ENCODE assay signal across 15 cellular contexts in the genomic region with DNA sequence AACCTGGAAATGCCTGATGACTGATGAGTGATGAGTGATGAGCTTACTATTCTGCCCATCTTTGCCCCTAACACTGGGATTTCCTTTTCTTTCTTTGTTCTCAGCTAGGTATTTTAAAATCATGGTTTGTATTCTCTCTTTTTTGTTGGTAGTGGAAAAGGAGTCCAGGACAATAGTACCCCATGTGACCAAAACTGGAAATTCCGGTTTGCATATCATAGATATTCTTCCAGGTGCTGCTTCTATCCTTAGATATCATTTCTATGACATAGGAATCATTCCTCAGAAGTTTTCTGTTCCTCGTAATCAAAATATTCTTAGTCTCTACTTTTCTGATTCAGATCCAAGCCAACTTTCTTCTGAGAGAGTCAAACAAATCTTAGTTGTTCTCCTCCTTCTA.
DNase-seq lines count a peak whose midpoint lies in the region; ATAC-seq and TF ChIP-seq lines count a peak whose summit lies in the region.
"Had no signal": no experiment of that assay in that cellular context is flagged by ENCODE, and none has a peak within 500 bp of the region (broad histone marks: within the 10 kb centered on the region; RNA-seq: fewer than 3 reads in every experiment).

No MANE protein-coding gene starts in this region.

- no peak overlapping the region for H3K27ac Mint-ChIP-seq in Caco-2 (ENCODE audit: unreplicated experiment)
- H3K27ac Mint-ChIP-seq: B cell; CD4-positive, CD25-positive, alpha-beta regulatory T cell; H9 had no signal

- no peak for TF ChIP-seq POLR2A in sigmoid colon (IDR thresholded peaks at IDR 0.05)

- intact Hi-C loops in Caco-2 (cut with micrococcal nuclease; ENCODE audit: unreplicated experiment), result no loop called here
- intact Hi-C loops in sigmoid colon (cut with DNase I), result no loop called here

- H3K9me3 Mint-ChIP-seq in Caco-2 (ENCODE audit: unreplicated experiment), result no peaks in the 10 kb centered on the region
- H3K9me3 Mint-ChIP-seq: H9 had no signal

- POLR2A ChIA-PET in Caco-2 (lab: Charles Lee), result no interaction called here

- H3K9me3 ChIP-seq in Caco-2 (no peaks in the 10 kb centered on the region), sigmoid colon (no peaks in the 10 kb centered on the region)

- WGBS in sigmoid colon, 2 donors, result 24 to 67% methylated on average over 2 of the region's 2 CpGs

- TF ChIP-seq CTCF in foreskin keratinocyte (conservative IDR thresholded peaks at IDR 0.05) (no peak), Caco-2 (IDR thresholded peaks at IDR 0.05; ENCODE audit: insufficient read depth in 1 of 2, low read depth in 1 of 2, low read length in 1 of 2, severe bottlenecking in 1 of 2, unreplicated experiment in 1 of 2) (no peak), sigmoid colon (IDR thresholded peaks at IDR 0.05) (no peak)

- no peaks in the 10 kb centered on the region for H3K4me1 Mint-ChIP-seq in Caco-2 (ENCODE audit: low read depth, unreplicated experiment)
- H3K4me1 Mint-ChIP-seq: B cell; CD4-positive, CD25-positive, alpha-beta regulatory T cell had no signal

- H3K4me3 Mint-ChIP-seq in Caco-2 (ENCODE audit: unreplicated experiment), result no peak overlapping the region
- H3K4me3 Mint-ChIP-seq: B cell; CD4-positive, CD25-positive, alpha-beta regulatory T cell; H9 had no signal

- DNase-seq in COR-L47 (lab: John Stamatoyannopoulos, UW) (peak; percentile 11), HPDE6-E6E7 (ENCODE audit: extremely low spot score) (peak; percentile 9), NCI-H748 (lab: John Stamatoyannopoulos, UW; ENCODE audit: unreplicated experiment) (peak; percentile 83), foreskin keratinocyte (peak; percentile 46 to 76), NCI-H1694 treated with DMSO at 0.1 percent for 48 hours (lab: John Stamatoyannopoulos, UW) (no peak), Caco-2 (no peak), sigmoid colon (no peak)
- DNase-seq: CD4-positive, CD25-positive, alpha-beta regulatory T cell; H9; NCI-H1105; NCI-H345; NCI-H526 treated with DMSO at 0.1 percent for 48 hours; SHP77 had no signal

- no TSS peak for BruUV-seq in Caco-2 (replicated peaks; lab: Mats Ljungman, UMichigan)

- H3K4me1 ChIP-seq in foreskin keratinocyte (peaks cover 13% of the 10 kb centered on the region), Caco-2 (no peaks in the 10 kb centered on the region; the same call in 1 of the 2 replicates), sigmoid colon (no peaks in the 10 kb centered on the region)

- H3K36me3 ChIP-seq in Caco-2 (ENCODE audit: control insufficient read depth, insufficient read depth, low read length) (no peaks in the 10 kb centered on the region), sigmoid colon (no peaks in the 10 kb centered on the region)

- H3K36me3 Mint-ChIP-seq in Caco-2 (ENCODE audit: insufficient read depth, unreplicated experiment), result no peaks in the 10 kb centered on the region
- H3K36me3 Mint-ChIP-seq: CD4-positive, CD25-positive, alpha-beta regulatory T cell had no signal

- no peak for TF ChIP-seq EP300 in sigmoid colon (IDR thresholded peaks at IDR 0.05)

- H3K4me3 ChIP-seq in Caco-2 (ENCODE audit: low read depth, low read length), result no peak overlapping the region
- no peak overlapping the region for H3K4me3 ChIP-seq in sigmoid colon
- H3K4me3 ChIP-seq: SK-N-MC had no signal

- CTCF ChIA-PET in Caco-2 (lab: Charles Lee), result no interaction called here

- no peak overlapping the region for H3K27ac ChIP-seq in foreskin keratinocyte
- H3K27ac ChIP-seq in sigmoid colon, result no peak overlapping the region
- H3K27ac ChIP-seq: SK-N-MC had no signal

- H3K27me3 ChIP-seq in foreskin keratinocyte (no peaks in the 10 kb centered on the region), Caco-2 (replicated peaks; ENCODE audit: control insufficient read depth, insufficient read depth, low read length) (no peaks in the 10 kb centered on the region), sigmoid colon (no peaks in the 10 kb centered on the region)

- peak; percentile 90 for ATAC-seq in foreskin keratinocyte

- H3K27me3 Mint-ChIP-seq in Caco-2 (ENCODE audit: insufficient read depth, unreplicated experiment), result peaks cover 3% of the 10 kb centered on the region
- H3K27me3 Mint-ChIP-seq: B cell had no signal

Comparison
In these comparisons a context has a peak if more than half of its experiments do, and no peak if none do; other contexts are left out.
1. DNase-seq: peak in COR-L47 (single experiment), HPDE6-E6E7 (single experiment), NCI-H748 (single experiment) and foreskin keratinocyte (2 of 2); none in NCI-H1694 treated with DMSO at 0.1 percent for 48 hours (single experiment), Caco-2 (0 of 2) and sigmoid colon (single experiment).